In the genomic region with DNA sequence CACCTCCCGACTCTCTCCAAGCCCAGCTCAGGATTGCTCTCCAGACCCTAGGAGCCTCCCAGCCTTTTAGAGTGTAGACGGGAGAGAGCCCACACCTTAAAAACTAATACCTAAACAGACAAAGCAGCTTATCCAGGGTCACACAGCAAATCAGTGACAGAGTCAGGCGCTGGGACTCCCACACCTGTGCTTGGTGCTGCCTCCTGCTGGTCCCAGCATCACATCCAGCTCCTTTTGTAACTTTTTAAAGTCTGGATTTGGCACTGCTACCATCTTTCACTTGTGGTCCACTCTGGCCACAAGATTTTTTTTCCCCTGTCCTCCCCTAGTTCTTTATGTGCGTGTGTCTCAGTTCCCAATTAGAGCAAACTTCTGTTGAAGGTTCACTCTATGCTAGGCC, we compare ENCODE assay signal across 12 cellular contexts. TPM values are rescaled to one million over a fixed set of nuclear protein-coding genes. Genes with fewer than 3 reads are reported as not detected.
DNase-seq lines count a peak whose midpoint lies in the region; ATAC-seq and TF ChIP-seq lines count a peak whose summit lies in the region.
"Had no signal": no experiment of that assay in that cellular context is flagged by ENCODE, and none has a peak within 500 bp of the region (broad histone marks: within the 10 kb centered on the region; RNA-seq: fewer than 3 reads in every experiment).

No MANE protein-coding gene starts in this region.

- peaks cover 11% of the 10 kb centered on the region for H3K4me1 Mint-ChIP-seq in progenitor cell of endocrine pancreas (ENCODE audit: low read depth)
- H3K4me1 Mint-ChIP-seq in activated T-helper 2 cell treated with anti-CD3 and anti-CD28 coated beads, Interferon-gamma antibody, Interleukin-2, Interleukin-4, amounts not matched to agents 10 μg/mL and 5 μg/mL and 100 μg/mL, durations not matched to agents 14 hours and 24 hours and 36 hours (ENCODE audit: low read depth), result no peaks in the 10 kb centered on the region
- H3K4me1 Mint-ChIP-seq: activated naive CD8-positive, alpha-beta T cell treated with anti-CD3 and anti-CD28 coated beads, Interleukin-2, amount 10 ng/mL, durations not matched to agents 7 days and 5 days had no signal

- TF ChIP-seq CTCF in progenitor cell of endocrine pancreas (IDR thresholded peaks at IDR 0.05; ENCODE audit: unreplicated experiment), result peak; percentile 48

- H3K4me3 Mint-ChIP-seq in progenitor cell of endocrine pancreas (ENCODE audit: low read depth), result no peak overlapping the region
- no peak overlapping the region for H3K4me3 Mint-ChIP-seq in activated T-helper 2 cell treated with anti-CD3 and anti-CD28 coated beads, Interferon-gamma antibody, Interleukin-2, Interleukin-4, amounts not matched to agents 10 μg/mL and 5 μg/mL and 100 μg/mL, durations not matched to agents 14 hours and 24 hours and 36 hours (ENCODE audit: low read depth)
- H3K4me3 Mint-ChIP-seq: activated naive CD8-positive, alpha-beta T cell treated with anti-CD3 and anti-CD28 coated beads, Interleukin-2, amount 10 ng/mL, durations not matched to agents 7 days and 5 days; dendritic cell treated with granulocyte-macrophage colony-stimulating factor and Interleukin-4, amounts not matched to agents 40 ng/mL and 50 ng/mL, for 4 days had no signal

- H3K36me3 Mint-ChIP-seq in progenitor cell of endocrine pancreas (ENCODE audit: insufficient read depth), result no peaks in the 10 kb centered on the region
- no peaks in the 10 kb centered on the region for H3K36me3 Mint-ChIP-seq in activated T-helper 2 cell treated with anti-CD3 and anti-CD28 coated beads, Interferon-gamma antibody, Interleukin-2, Interleukin-4, amounts not matched to agents 10 μg/mL and 5 μg/mL and 100 μg/mL, durations not matched to agents 14 hours and 24 hours and 36 hours (ENCODE audit: low read depth)
- H3K36me3 Mint-ChIP-seq: activated naive CD8-positive, alpha-beta T cell treated with anti-CD3 and anti-CD28 coated beads, Interleukin-2, amount 10 ng/mL, durations not matched to agents 7 days and 5 days had no signal

- no peak for ATAC-seq in HG02610 (IDR thresholded peaks at IDR 0.05; ENCODE audit: unreplicated experiment)
- ATAC-seq: left lung had no signal

- DNase-seq in NCI-H82 (lab: John Stamatoyannopoulos, UW) (peak; percentile 9), NCI-H82 treated with DMSO at 0.1 percent for 48 hours (lab: John Stamatoyannopoulos, UW; ENCODE audit: unreplicated experiment) (no peak), NCI-H69 (lab: John Stamatoyannopoulos, UW) (peak; percentile 18), dermis microvascular lymphatic vessel endothelial cell (ENCODE audit: low read depth in 2 of 2) (peak; percentile 7 to 21), progenitor cell of endocrine pancreas (ENCODE audit: low spot score, unreplicated experiment) (no peak), LoVo (ENCODE audit: low spot score) (no peak)
- DNase-seq in activated T-helper 2 cell treated with anti-CD3 and anti-CD28 coated beads, Interferon-gamma antibody, Interleukin-2, Interleukin-4, amounts not matched to agents 10 μg/mL and 5 μg/mL and 100 μg/mL, durations not matched to agents 14 hours and 24 hours and 36 hours (ENCODE audit: low spot score), result no peak
- DNase-seq: activated naive CD8-positive, alpha-beta T cell treated with anti-CD3 and anti-CD28 coated beads, Interleukin-2, amount 10 ng/mL, durations not matched to agents 7 days and 5 days had no signal

- H3K27ac Mint-ChIP-seq in progenitor cell of endocrine pancreas, result no peak overlapping the region
- no peak overlapping the region for H3K27ac Mint-ChIP-seq in activated T-helper 2 cell treated with anti-CD3 and anti-CD28 coated beads, Interferon-gamma antibody, Interleukin-2, Interleukin-4, amounts not matched to agents 10 μg/mL and 5 μg/mL and 100 μg/mL, durations not matched to agents 14 hours and 24 hours and 36 hours
- H3K27ac Mint-ChIP-seq: activated naive CD8-positive, alpha-beta T cell treated with anti-CD3 and anti-CD28 coated beads, Interleukin-2, amount 10 ng/mL, durations not matched to agents 7 days and 5 days; dendritic cell treated with granulocyte-macrophage colony-stimulating factor and Interleukin-4, amounts not matched to agents 40 ng/mL and 50 ng/mL, for 4 days had no signal

- peaks cover 41% of the 10 kb centered on the region for H3K27me3 Mint-ChIP-seq in progenitor cell of endocrine pancreas
- H3K27me3 Mint-ChIP-seq in activated T-helper 2 cell treated with anti-CD3 and anti-CD28 coated beads, Interferon-gamma antibody, Interleukin-2, Interleukin-4, amounts not matched to agents 10 μg/mL and 5 μg/mL and 100 μg/mL, durations not matched to agents 14 hours and 24 hours and 36 hours (ENCODE audit: low read depth), result peaks cover 25% of the 10 kb centered on the region

- intact Hi-C loops in activated T-helper 2 cell treated with anti-CD3 and anti-CD28 coated beads, Interferon-gamma antibody, Interleukin-2, Interleukin-4, amounts not matched to agents 10 μg/mL and 5 μg/mL and 100 μg/mL, durations not matched to agents 14 hours and 24 hours and 36 hours (cut with micrococcal nuclease), result no loop called here

- no peaks in the 10 kb centered on the region for H3K9me3 Mint-ChIP-seq in progenitor cell of endocrine pancreas (ENCODE audit: low read depth)
- no peaks in the 10 kb centered on the region for H3K9me3 Mint-ChIP-seq in activated T-helper 2 cell treated with anti-CD3 and anti-CD28 coated beads, Interferon-gamma antibody, Interleukin-2, Interleukin-4, amounts not matched to agents 10 μg/mL and 5 μg/mL and 100 μg/mL, durations not matched to agents 14 hours and 24 hours and 36 hours
- H3K9me3 Mint-ChIP-seq: activated naive CD8-positive, alpha-beta T cell treated with anti-CD3 and anti-CD28 coated beads, Interleukin-2, amount 10 ng/mL, durations not matched to agents 7 days and 5 days; dendritic cell treated with granulocyte-macrophage colony-stimulating factor and Interleukin-4, amounts not matched to agents 40 ng/mL and 50 ng/mL, for 4 days had no signal

RNA-seq across cellular contexts. Expression of a gene that starts 4.7 kb away (rescaled TPM):
- total RNA-seq in dermis microvascular lymphatic vessel endothelial cell (not detected in 2 replicates), progenitor cell of endocrine pancreas (8.7 and 9.1 TPM in 2 replicates)
- total RNA-seq in activated T-helper 2 cell treated with anti-CD3 and anti-CD28 coated beads, Interferon-gamma antibody, Interleukin-2, Interleukin-4, amounts not matched to agents 10 μg/mL and 5 μg/mL and 100 μg/mL, durations not matched to agents 14 hours and 24 hours and 36 hours, result not detected in 2 replicates
- total RNA-seq: activated naive CD8-positive, alpha-beta T cell treated with anti-CD3 and anti-CD28 coated beads, Interleukin-2, amount 10 ng/mL, durations not matched to agents 7 days and 5 days; LHCN-M2 had no signal

Comparison
In these comparisons a context has a peak if more than half of its experiments do, and no peak if none do; other contexts are left out.
1. DNase-seq: peak in NCI-H82 (single experiment), NCI-H69 (single experiment) and dermis microvascular lymphatic vessel endothelial cell (2 of 2); none in NCI-H82 treated with DMSO at 0.1 percent for 48 hours (single experiment), progenitor cell of endocrine pancreas (single experiment), LoVo (single experiment) and activated T-helper 2 cell treated with anti-CD3 and anti-CD28 coated beads, Interferon-gamma antibody, Interleukin-2, Interleukin-4, amounts not matched to agents 10 μg/mL and 5 μg/mL and 100 μg/mL, durations not matched to agents 14 hours and 24 hours and 36 hours (single experiment).